ENCODE assay signal across 24 cellular contexts in genomic region chr19:27752530-27753184, GRCh38.
DNase-seq lines count a peak whose midpoint lies in the region; ATAC-seq and TF ChIP-seq lines count a peak whose summit lies in the region.
"Had no signal": no experiment of that assay in that cellular context is flagged by ENCODE, and none has a peak within 500 bp of the region (broad histone marks: within the 10 kb centered on the region; RNA-seq: fewer than 3 reads in every experiment).

No MANE protein-coding gene starts in this region.

- WGBS in sigmoid colon, 2 donors, result 91 to 95% methylated on average over 6 of the region's 6 CpGs

- intact Hi-C loops in cardiac septum (cut with DNase I), result no loop called here
- intact Hi-C loops in left ventricle myocardium superior (cut with micrococcal nuclease), result no loop called here
- intact Hi-C loops in sigmoid colon (cut with DNase I), result no loop called here
- intact Hi-C loops in OCI-LY7 (cut with micrococcal nuclease; ENCODE audit: unreplicated experiment), result no loop called here

- H2AFZ ChIP-seq in OCI-LY7 (ENCODE audit: low read length), result no peak overlapping the region
- H2AFZ ChIP-seq: PC-9 had no signal

- no peaks in the 10 kb centered on the region for H3K4me1 Mint-ChIP-seq in activated T-cell treated with anti-CD3 and anti-CD28 coated beads, Interleukin-2, amount 50 U/mL, for 72 hours (ENCODE audit: low read depth)

- no peak overlapping the region for H3K4me2 ChIP-seq in OCI-LY7 (ENCODE audit: low read length)
- H3K4me2 ChIP-seq: PC-9 had no signal

- CTCF ChIA-PET in OCI-LY7 (lab: Charles Lee; ENCODE audit: unreplicated experiment), result no interaction called here

- H3K4me3 ChIP-seq in sigmoid colon (no peak overlapping the region), OCI-LY7 (ENCODE audit: low read depth, low read length, poor library complexity, severe bottlenecking) (no peak overlapping the region)
- H3K4me3 ChIP-seq: PC-9 had no signal

- H3K9me3 Mint-ChIP-seq in activated T-cell treated with anti-CD3 and anti-CD28 coated beads, Interleukin-2, amount 50 U/mL, for 72 hours, result peaks cover 4 to 7% of the 10 kb centered on the region in 2 donors

- peaks cover 1 to 7% of the 10 kb centered on the region in 2 donors for H3K36me3 Mint-ChIP-seq in activated T-cell treated with anti-CD3 and anti-CD28 coated beads, Interleukin-2, amount 50 U/mL, for 72 hours (ENCODE audit: insufficient read depth in 2 of 2)

- TF ChIP-seq POLR2A in sigmoid colon (IDR thresholded peaks at IDR 0.05), result no peak

- POLR2A ChIA-PET in OCI-LY7 (lab: Charles Lee), result no interaction called here

- no peaks in the 10 kb centered on the region for H3K79me2 ChIP-seq in OCI-LY7 (ENCODE audit: insufficient read depth, low read depth, low read length)

- H3K9me3 ChIP-seq in sigmoid colon, result peaks cover 0 to 11% (median 0%) of the 10 kb centered on the region in 4 donors
- no peaks in the 10 kb centered on the region for H3K9me3 ChIP-seq in OCI-LY7 (ENCODE audit: low read length)

- no peak overlapping the region for H3K27ac Mint-ChIP-seq in activated T-cell treated with anti-CD3 and anti-CD28 coated beads, Interleukin-2, amount 50 U/mL, for 72 hours

- no peak for TF ChIP-seq EP300 in sigmoid colon (IDR thresholded peaks at IDR 0.05)

- TF ChIP-seq CTCF in sigmoid colon (IDR thresholded peaks at IDR 0.05), result no peak
- no peak for TF ChIP-seq CTCF in OCI-LY7 (conservative IDR thresholded peaks at IDR 0.05; ENCODE audit: low read length)

- ATAC-seq in left ventricle myocardium superior (no peak), GM21390 (IDR thresholded peaks at IDR 0.05; ENCODE audit: unreplicated experiment) (no peak)
- no peak for ATAC-seq in activated T-cell treated with anti-CD3 and anti-CD28 coated beads, Interleukin-2, amount 50 U/mL, for 72 hours (replicated peaks in 1 of 2)
- ATAC-seq: HCT116 had no signal

- no peaks in the 10 kb centered on the region for H3K27me3 Mint-ChIP-seq in activated T-cell treated with anti-CD3 and anti-CD28 coated beads, Interleukin-2, amount 50 U/mL, for 72 hours (ENCODE audit: low read depth)

- H3K36me3 ChIP-seq in sigmoid colon (no peaks in the 10 kb centered on the region), OCI-LY7 (ENCODE audit: insufficient read depth, low read length) (no peaks in the 10 kb centered on the region)

- peak; percentile 58 for DNase-seq in cardiac septum (ENCODE audit: low spot score)
- no peak for DNase-seq in left ventricle myocardium superior
- DNase-seq in mesenteric fat pad (ENCODE audit: low spot score), result peak; percentile 12
- peak; percentile 18 for DNase-seq in sigmoid colon
- no peak for DNase-seq in OCI-LY7 (ENCODE audit: low spot score)
- DNase-seq in activated T-cell treated with anti-CD3 and anti-CD28 coated beads, Interleukin-2, amount 50 U/mL, for 72 hours, result no peak
- no peak for DNase-seq in NCI-H1930 (lab: John Stamatoyannopoulos, UW)
- DNase-seq: 8988T; ACHN; Calu3; DMS79 treated with DMSO at 0.1 percent for 48 hours; Karpas-422; NCI-H1092; NCI-H1436; NCI-H187; NCI-H2171 treated with DMSO at 0.1 percent for 48 hours; NCI-H446; NCI-H526; NCI-H82; NK-92 treated with Interleukin-12 subunit alpha and Interleukin-12 subunit beta, amount 100 ng/mL, for 24 hours; PC-9; Right ventricle myocardium superior had no signal

- H3K27me3 ChIP-seq in sigmoid colon, result no peaks in the 10 kb centered on the region

- H3K4me3 Mint-ChIP-seq in activated T-cell treated with anti-CD3 and anti-CD28 coated beads, Interleukin-2, amount 50 U/mL, for 72 hours, result no peak overlapping the region

- BruUV-seq in OCI-LY7 (replicated peaks; lab: Mats Ljungman, UMichigan), result no TSS peak

- no peak overlapping the region for H3K27ac ChIP-seq in sigmoid colon
- no peak overlapping the region for H3K27ac ChIP-seq in OCI-LY7 (ENCODE audit: low read depth, low read length, poor library complexity, severe bottlenecking)
- H3K27ac ChIP-seq: PC-9 had no signal

- no peaks in the 10 kb centered on the region for H4K20me1 ChIP-seq in OCI-LY7 (ENCODE audit: insufficient read depth, low read length)

- H3K4me1 ChIP-seq in sigmoid colon, result peaks cover 0 to 1% (median 0%) of the 10 kb centered on the region in 4 donors
- no peaks in the 10 kb centered on the region for H3K4me1 ChIP-seq in OCI-LY7 (ENCODE audit: insufficient read depth, low read length, poor library complexity, severe bottlenecking)

- H3K9me2 ChIP-seq in OCI-LY7 (ENCODE audit: insufficient read depth, low read length), result no peaks in the 10 kb centered on the region

Comparison
In these comparisons a context has a peak if more than half of its experiments do, and no peak if none do; other contexts are left out.
1. DNase-seq: peak in cardiac septum (single experiment), mesenteric fat pad (single experiment) and sigmoid colon (single experiment); none in left ventricle myocardium superior (single experiment), OCI-LY7 (single experiment), activated T-cell treated with anti-CD3 and anti-CD28 coated beads, Interleukin-2, amount 50 U/mL, for 72 hours (0 of 2) and NCI-H1930 (0 of 2).